In the genomic region with DNA sequence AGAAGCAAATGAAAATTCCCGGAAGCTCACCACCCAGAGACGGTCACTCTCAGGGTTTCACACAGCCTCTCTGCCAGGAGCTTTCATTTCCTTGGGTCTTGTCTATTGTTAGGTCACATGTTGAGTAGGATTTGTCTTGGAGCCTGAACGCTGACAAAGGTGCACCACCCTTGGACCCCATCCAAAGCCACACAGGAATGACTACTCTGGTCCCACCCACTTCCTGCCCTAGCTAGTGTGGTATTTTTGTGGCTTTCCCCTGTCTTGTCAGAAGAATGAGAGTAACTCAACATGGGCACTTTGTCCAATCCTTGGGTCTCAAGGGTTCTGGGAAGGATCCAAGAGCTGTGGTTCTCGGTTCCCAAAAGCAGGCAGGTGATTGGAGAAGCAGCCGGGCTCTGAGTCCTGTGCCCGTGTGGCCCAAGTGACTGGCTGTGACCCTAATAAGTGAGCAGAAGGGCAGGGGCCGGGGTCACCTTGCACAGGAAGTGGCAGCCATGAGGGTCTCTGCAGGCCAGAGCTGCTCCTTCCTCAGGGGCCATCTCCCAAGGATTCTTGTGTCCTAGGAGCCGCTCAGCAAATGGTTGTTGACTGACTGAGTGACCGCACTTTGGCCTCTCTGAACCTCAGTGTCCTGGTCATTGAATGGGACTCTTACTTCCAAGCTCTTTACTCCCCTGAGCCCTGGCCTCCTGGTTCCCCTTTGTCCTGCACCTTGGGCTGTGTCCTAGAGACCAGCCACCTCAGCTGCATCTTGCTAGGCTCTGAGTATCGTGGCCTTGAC, we compare ENCODE assay signal across 8 cellular contexts. TPM values are rescaled to one million over a fixed set of nuclear protein-coding genes. Genes with fewer than 3 reads are reported as not detected.
DNase-seq lines count a peak whose midpoint lies in the region; ATAC-seq lines count a peak whose summit lies in the region.

No MANE protein-coding gene starts in this region.

- peak overlapping the region; percentile 71 for H3K4me3 Mint-ChIP-seq in activated naive CD8-positive, alpha-beta T cell treated with anti-CD3 and anti-CD28 coated beads, Interleukin-2, amount 50 U/mL, for 24 hours
- peak overlapping the region; percentile 74 to 93 (median 87) for H3K4me3 Mint-ChIP-seq in naive thymus-derived CD8-positive, alpha-beta T cell

- peak; percentile 46 for ATAC-seq in HG02798 (IDR thresholded peaks at IDR 0.05; ENCODE audit: poor library complexity, unreplicated experiment)
- peak; percentile 91 for ATAC-seq in activated naive CD8-positive, alpha-beta T cell treated with anti-CD3 and anti-CD28 coated beads, Interleukin-2, amount 50 U/mL, for 24 hours
- peak; percentile 87 to 95 for ATAC-seq in naive thymus-derived CD8-positive, alpha-beta T cell

- no peaks in the 10 kb centered on the region for H3K36me3 Mint-ChIP-seq in activated naive CD8-positive, alpha-beta T cell treated with anti-CD3 and anti-CD28 coated beads, Interleukin-2, amount 50 U/mL, for 24 hours (ENCODE audit: low read depth)
- no peaks in the 10 kb centered on the region for H3K36me3 Mint-ChIP-seq in naive thymus-derived CD8-positive, alpha-beta T cell

- H3K27ac Mint-ChIP-seq in activated naive CD8-positive, alpha-beta T cell treated with anti-CD3 and anti-CD28 coated beads, Interleukin-2, amount 50 U/mL, for 24 hours = peak overlapping the region; percentile 93
- peak overlapping the region; percentile 82 to 99 (median 98) for H3K27ac Mint-ChIP-seq in naive thymus-derived CD8-positive, alpha-beta T cell

- H3K4me1 Mint-ChIP-seq in activated naive CD8-positive, alpha-beta T cell treated with anti-CD3 and anti-CD28 coated beads, Interleukin-2, amount 50 U/mL, for 24 hours = peaks cover 55% of the 10 kb centered on the region
- peaks cover 34 to 87% (median 79%) of the 10 kb centered on the region in 4 donors for H3K4me1 Mint-ChIP-seq in naive thymus-derived CD8-positive, alpha-beta T cell

- POLR2A ChIA-PET in naive thymus-derived CD8-positive, alpha-beta T cell (lab: Charles Lee) = interaction anchor here (0.6 to 11.3 kb wide), 29 partner anchors 12 to 501 kb away, joined by 3 to 261 read pairs (median 5); a partner anchor contains a TSS

- DNase-seq in CD1c-positive myeloid dendritic cell (ENCODE audit: extremely low spot score) = peak; percentile 50
- peak; percentile 83 for DNase-seq in SW480 (ENCODE audit: low spot score)
- peak; percentile 77 for DNase-seq in activated naive CD8-positive, alpha-beta T cell treated with anti-CD3 and anti-CD28 coated beads, Interleukin-2, amount 50 U/mL, for 24 hours
- DNase-seq in naive thymus-derived CD8-positive, alpha-beta T cell = peak; percentile 52 to 92 (median 82)
- DNase-seq in NCI-H187 (lab: John Stamatoyannopoulos, UW) = no peak
- DNase-seq in cerebellar cortex (ENCODE audit: low spot score) = no peak
- no peak for DNase-seq in hippocampal formation (lab: John Stamatoyannopoulos, UW)

- H3K27me3 Mint-ChIP-seq in activated naive CD8-positive, alpha-beta T cell treated with anti-CD3 and anti-CD28 coated beads, Interleukin-2, amount 50 U/mL, for 24 hours = peaks cover 4% of the 10 kb centered on the region
- no peaks in the 10 kb centered on the region for H3K27me3 Mint-ChIP-seq in naive thymus-derived CD8-positive, alpha-beta T cell

- no peaks in the 10 kb centered on the region for H3K9me3 Mint-ChIP-seq in activated naive CD8-positive, alpha-beta T cell treated with anti-CD3 and anti-CD28 coated beads, Interleukin-2, amount 50 U/mL, for 24 hours
- H3K9me3 Mint-ChIP-seq in naive thymus-derived CD8-positive, alpha-beta T cell = no peaks in the 10 kb centered on the region

RNA-seq across cellular contexts. Expression of a gene that starts 6.9 kb away (rescaled TPM):
- 100 to 1,000 TPM; 329 to 330 TPM for total RNA-seq in naive thymus-derived CD8-positive, alpha-beta T cell
- 100 to 1,000 TPM in 2 of 3 donors, 10 to 100 TPM in 1; 64.2 to 161 (median 103) TPM for polyA plus RNA-seq in naive thymus-derived CD8-positive, alpha-beta T cell

Comparison
In these comparisons a context has a peak if more than half of its experiments do, and no peak if none do; other contexts are left out.
1. DNase-seq: peak in CD1c-positive myeloid dendritic cell (single experiment), SW480 (single experiment), activated naive CD8-positive, alpha-beta T cell treated with anti-CD3 and anti-CD28 coated beads, Interleukin-2, amount 50 U/mL, for 24 hours (single experiment) and naive thymus-derived CD8-positive, alpha-beta T cell (10 of 10); none in NCI-H187 (0 of 2), cerebellar cortex (single experiment) and hippocampal formation (0 of 2).
2. Peak in every context shown above with its lines, with median percentiles within 50 percentile points of each other: ATAC-seq.